8 cellular contexts compared by ENCODE assay signal in genomic region chr20:32820000-32820697, GRCh38. TPM values are rescaled to one million over a fixed set of nuclear protein-coding genes. Genes with fewer than 3 reads are reported as not detected.
DNase-seq lines count a peak whose midpoint lies in the region; ATAC-seq and TF ChIP-seq lines count a peak whose summit lies in the region.

No MANE protein-coding gene starts in this region.

- H3K27ac ChIP-seq in HL-60 (replicated peaks) (peak overlapping the region; percentile 86), Panc1 (ENCODE audit: low read length) (peak overlapping the region; percentile 84), heart left ventricle (peak overlapping the region; percentile 69 to 96 (median 89)), psoas muscle (peak overlapping the region; percentile 90), aorta (ENCODE audit: low read depth in 1 of 2, low read length in 2 of 2) (peak overlapping the region in 1 of 2 donors; percentile 64)

- TSS peak; percentile 82 for BruUV-seq in Panc1 (replicated peaks; lab: Mats Ljungman, UMichigan)

- H3K9me3 ChIP-seq in Panc1 (ENCODE audit: control insufficient read depth, insufficient read depth, low read depth, low read length) (no peaks in the 10 kb centered on the region), heart left ventricle (no peaks in the 10 kb centered on the region), psoas muscle (no peaks in the 10 kb centered on the region), aorta (ENCODE audit: control insufficient read depth, low read length) (no peaks in the 10 kb centered on the region)

- DNase-seq in DMS153 treated with DMSO at 0.1 percent for 48 hours (lab: John Stamatoyannopoulos, UW; ENCODE audit: unreplicated experiment) = peak; percentile 27
- DNase-seq in HL-60 (ENCODE audit: low read depth in 1 of 2, low spot score in 1 of 2) = peak; percentile 40 to 47
- DNase-seq in Panc1 (ENCODE audit: low read depth, low spot score) = no peak
- DNase-seq in activated naive CD4-positive, alpha-beta T cell treated with Interleukin-2 at 50 U/mL for 16 hours = peak; percentile 88
- peak in 4 of 5 donors; percentile 76 to 83 (median 80) for DNase-seq in heart left ventricle
- DNase-seq in psoas muscle = peak; percentile 78 to 89
- DNase-seq in aorta = peak in 1 of 2 donors; percentile 91

- intact Hi-C loops in Panc1 (cut with micrococcal nuclease; ENCODE audit: unreplicated experiment) (no loop called here), heart left ventricle (cut with DNase I) (no loop called here), psoas muscle (cut with DNase I) (no loop called here), aorta (cut with DNase I) (no loop called here)

- CTCF ChIA-PET in Panc1 (lab: Charles Lee) = interaction anchor here (0.6 to 0.7 kb wide), 3 partner anchors 23 to 1360 kb away, joined by 4 to 9 read pairs (median 5); no protein-coding TSS in a partner anchor

- H3K4me1 ChIP-seq in Panc1 (ENCODE audit: control insufficient read depth, insufficient read depth, low read length) (peaks cover 24% of the 10 kb centered on the region), heart left ventricle (peaks cover 0 to 50% (median 31%) of the 10 kb centered on the region in 12 donors), psoas muscle (peaks cover 45% of the 10 kb centered on the region), aorta (ENCODE audit: control insufficient read depth in 1 of 2, insufficient read depth in 2 of 2, low read length in 2 of 2) (no peaks in the 10 kb centered on the region)

- H3K36me3 ChIP-seq in Panc1 (ENCODE audit: control insufficient read depth, insufficient read depth, low read length) = no peaks in the 10 kb centered on the region
- no peaks in the 10 kb centered on the region for H3K36me3 ChIP-seq in heart left ventricle
- H3K36me3 ChIP-seq in psoas muscle (ENCODE audit: insufficient read depth in 1 of 2, low read depth in 1 of 2) = no peaks in the 10 kb centered on the region
- H3K36me3 ChIP-seq in aorta (ENCODE audit: control insufficient read depth in 1 of 2, insufficient read depth in 2 of 2, low read length in 1 of 2) = no peaks in the 10 kb centered on the region

- POLR2A ChIA-PET in Panc1 (lab: Charles Lee) = interaction anchor here (0.7 kb wide), 5 partner anchors 17 to 1109 kb away, joined by 4 to 10 read pairs (median 6); no protein-coding TSS in a partner anchor

- H3K4me3 ChIP-seq in HL-60 (replicated peaks; ENCODE audit: insufficient read depth, low read length) (peak overlapping the region; percentile 91), Panc1 (ENCODE audit: low read depth in 2 of 2, low read length in 2 of 2) (peak overlapping the region; percentile 61 to 96), heart left ventricle (peak overlapping the region; percentile 58 to 93 (median 74)), psoas muscle (peak overlapping the region; percentile 82), aorta (ENCODE audit: low read length in 2 of 2) (peak overlapping the region; percentile 43 to 95)

- in situ Hi-C loops in Panc1 (cut with HindIII; ENCODE audit: low pct_unique_long_range_greater_than_20kb, low sequenced_read_pairs) = no loop called here

- ATAC-seq in GM19467 (IDR thresholded peaks at IDR 0.05; ENCODE audit: unreplicated experiment) (peak; percentile 51), Panc1 (peak; percentile 94), heart left ventricle (peak; percentile 38 to 95 (median 84)), psoas muscle (peak; percentile 87 to 91 (median 89)), aorta (ENCODE audit: low FRiP score) (peak; percentile 94)

- TF ChIP-seq CTCF in HL-60 (IDR thresholded peaks at IDR 0.05; ENCODE audit: insufficient read depth, low read length) = no peak
- no peak for TF ChIP-seq CTCF in Panc1 (IDR thresholded peaks at IDR 0.05)
- peak in 1 of 12 donors; percentile 5 for TF ChIP-seq CTCF in heart left ventricle (IDR thresholded peaks at IDR 0.05)
- TF ChIP-seq CTCF in psoas muscle (IDR thresholded peaks at IDR 0.05) = no peak

- 0 to 1% (median 0%) methylated on average over 15 to 56 of the region's 56 CpGs for WGBS in heart left ventricle, 4 donors
- 1% methylated on average over 34 to 56 of the region's 56 CpGs for whole genome bisulfite sequencing in psoas muscle, 3 donors
- 0% methylated on average over 43 to 56 of the region's 56 CpGs for WGBS in aorta, 2 donors

- no peaks in the 10 kb centered on the region for H3K27me3 ChIP-seq in HL-60 (ENCODE audit: insufficient read depth, poor library complexity, severe bottlenecking)
- H3K27me3 ChIP-seq in Panc1 (ENCODE audit: control insufficient read depth, insufficient read depth, low read length) = no peaks in the 10 kb centered on the region
- H3K27me3 ChIP-seq in heart left ventricle = no peaks in the 10 kb centered on the region
- H3K27me3 ChIP-seq in psoas muscle (ENCODE audit: insufficient read depth in 3 of 3, low read length in 2 of 3) = no peaks in the 10 kb centered on the region
- H3K27me3 ChIP-seq in aorta (ENCODE audit: control insufficient read depth in 1 of 2, insufficient read depth in 2 of 2, low read length in 1 of 2) = no peaks in the 10 kb centered on the region

- TF ChIP-seq POLR2A in heart left ventricle (IDR thresholded peaks at IDR 0.05) = peak in 1 of 2 donors; percentile 40

RNA-seq across cellular contexts. Expression of gene MAPRE1, which starts 0.4 kb away (rescaled TPM):
- total RNA-seq in Panc1 (2021; ENCODE audit: unreplicated experiment) = 160 TPM
- 98.9 TPM for polyA plus RNA-seq in Panc1 (2012; ENCODE audit: insufficient read length)
- 10 to 100 TPM; 44.8 to 90.2 (median 72.2) TPM for total RNA-seq in heart left ventricle
- polyA plus RNA-seq in heart left ventricle = 10 to 100 TPM; 22.7 to 75.3 TPM
- total RNA-seq in psoas muscle = 10 to 100 TPM; 34.8 to 62.9 (median 54.7) TPM
- 10 to 100 TPM; 30.9 to 77.8 (median 51.5) TPM for polyA plus RNA-seq in psoas muscle
- total RNA-seq in aorta = 100 to 1,000 TPM in 1 of 2 donors, 10 to 100 TPM in 1; 83.1 to 132 TPM
- polyA plus RNA-seq in aorta = 10 to 100 TPM; 48.4 to 83.4 TPM

RNA-seq across cellular contexts. Expression of gene EFCAB8, which starts 38.6 kb away (rescaled TPM):
- total RNA-seq in Panc1 (2021; ENCODE audit: unreplicated experiment) (1.1 TPM), heart left ventricle (under 1 TPM in 2 of 9 donors, not detected in 7; 0.08 to 0.29 TPM), psoas muscle (under 1 TPM in 1 of 4 donors, not detected in 3; 0.08 TPM), aorta (1 to 10 TPM in 1 of 2 donors, under 1 TPM in 1; 0.81 to 1.1 TPM)
- polyA plus RNA-seq in Panc1 (2012; ENCODE audit: insufficient read length) = 0.36 TPM
- polyA plus RNA-seq in heart left ventricle (under 1 TPM in 1 of 2 donors, not detected in 1; 0.03 TPM), psoas muscle (under 1 TPM in 2 of 3 donors, not detected in 1; 0.03 to 0.04 TPM), aorta (under 1 TPM in 1 of 2 donors, not detected in 1; 0.13 TPM)

RNA-seq across cellular contexts. Expression of gene DNMT3B, which starts 58.0 kb away (rescaled TPM):
- total RNA-seq in Panc1 (2021; ENCODE audit: unreplicated experiment) (3.5 TPM), heart left ventricle (1 to 10 TPM in 1 of 9 donors, under 1 TPM in 8; 0.19 to 1.2 (median 0.50) TPM), psoas muscle (under 1 TPM; 0.08 to 0.64 (median 0.24) TPM), aorta (1 to 10 TPM in 1 of 2 donors, under 1 TPM in 1; 0.71 to 1.9 TPM)
- 2.1 TPM for polyA plus RNA-seq in Panc1 (2012; ENCODE audit: insufficient read length)
- polyA plus RNA-seq in heart left ventricle (under 1 TPM; 0.43 to 0.69 TPM), psoas muscle (under 1 TPM; 0.14 to 0.19 (median 0.17) TPM), aorta (under 1 TPM; 0.25 to 0.79 TPM)
